In the genomic region with DNA sequence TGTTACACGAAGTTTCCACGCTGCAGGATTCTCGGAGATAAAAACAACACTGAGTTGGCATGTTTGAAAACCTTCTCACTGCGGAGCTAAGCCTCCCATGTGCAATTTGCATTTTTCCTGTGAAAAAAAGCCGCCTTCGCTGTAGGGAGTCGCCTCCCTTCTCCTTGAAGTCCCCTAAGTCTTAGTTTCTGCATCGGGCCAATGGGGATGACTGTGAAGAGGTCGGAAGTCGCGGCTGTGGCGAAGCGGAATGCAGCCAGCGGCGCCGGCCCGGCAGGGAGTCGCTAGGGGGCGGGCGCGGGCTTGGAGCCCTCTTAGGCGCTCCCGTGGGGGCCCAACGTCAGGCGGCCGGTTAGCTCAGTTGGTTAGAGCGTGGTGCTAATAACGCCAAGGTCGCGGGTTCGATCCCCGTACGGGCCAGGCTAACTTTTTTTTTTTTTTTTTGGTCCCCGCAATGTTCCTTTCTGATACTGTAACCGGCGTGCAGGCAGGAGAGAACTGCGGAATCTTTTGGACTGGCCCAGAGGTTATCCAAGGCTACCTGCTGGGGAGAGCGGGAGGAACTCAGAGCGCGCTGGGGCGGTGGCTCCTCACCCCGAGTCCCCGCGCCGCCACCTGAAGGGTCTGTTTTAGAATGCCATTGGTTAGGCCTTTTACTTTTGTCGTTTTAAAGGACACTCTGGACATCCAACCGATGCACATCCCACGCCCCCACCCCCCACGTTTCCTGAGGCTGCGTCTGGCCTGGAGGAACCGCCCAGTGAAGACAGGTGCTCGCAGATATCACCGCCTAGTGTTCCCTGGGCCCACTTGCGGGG, we compare ENCODE assay signal across 8 cellular contexts. TPM values are rescaled to one million over a fixed set of nuclear protein-coding genes. Genes with fewer than 3 reads are reported as not detected.
DNase-seq lines count a peak whose midpoint lies in the region; ATAC-seq and TF ChIP-seq lines count a peak whose summit lies in the region.

No MANE protein-coding gene starts in this region.

- CTCF ChIA-PET in activated B cell treated with CpG ODN at 0.5 μM for 24 hours (lab: Charles Lee): interaction anchor here (0.6 to 1.4 kb wide), 8 partner anchors 12 to 610 kb away, joined by 3 to 7 read pairs (median 3); a partner anchor contains a TSS

- no peaks in the 10 kb centered on the region for H3K9me3 Mint-ChIP-seq in activated B cell treated with CpG ODN at 0.5 μM for 24 hours

- no peaks in the 10 kb centered on the region for H3K27me3 Mint-ChIP-seq in activated B cell treated with CpG ODN at 0.5 μM for 24 hours

- peak overlapping the region; percentile 90 for H3K27ac ChIP-seq in caudate nucleus (ENCODE audit: low read depth, low read length)

- peaks cover 13% of the 10 kb centered on the region for H3K36me3 Mint-ChIP-seq in activated B cell treated with CpG ODN at 0.5 μM for 24 hours (ENCODE audit: low read depth)

- H3K4me3 Mint-ChIP-seq in activated B cell treated with CpG ODN at 0.5 μM for 24 hours: peak overlapping the region; percentile 96

- H3K4me3 ChIP-seq in AG10803 (ENCODE audit: low read length): peak overlapping the region; percentile 64

- ATAC-seq in GM19023 (IDR thresholded peaks at IDR 0.05; ENCODE audit: unreplicated experiment) (peak; percentile 40), HG03196 (IDR thresholded peaks at IDR 0.05; ENCODE audit: unreplicated experiment) (peak; percentile 68), activated B cell treated with CpG ODN at 0.5 μM for 24 hours (ENCODE audit: low read depth) (peak; percentile 71)

- H3K4me1 Mint-ChIP-seq in activated B cell treated with CpG ODN at 0.5 μM for 24 hours: peaks cover 63% of the 10 kb centered on the region

- TF ChIP-seq CTCF in AG10803 (conservative IDR thresholded peaks at IDR 0.05; ENCODE audit: low read length) (peak; percentile 66), activated B cell treated with CpG ODN at 0.5 μM for 24 hours (IDR thresholded peaks at IDR 0.05) (no peak)

- POLR2A ChIA-PET in activated B cell treated with CpG ODN at 0.5 μM for 24 hours (lab: Charles Lee): interaction anchor here (0.5 to 4.5 kb wide), 24 partner anchors 12 to 1399 kb away, joined by 3 to 28 read pairs (median 4); a partner anchor contains a TSS

- intact Hi-C loops in activated B cell treated with CpG ODN at 0.5 μM for 24 hours (cut with micrococcal nuclease): loop anchor here (1.0 to 10.0 kb wide), 7 partner anchors 95 to 1940 kb away; a partner anchor contains a TSS

- peak; percentile 91 for DNase-seq in AG10803 (ENCODE audit: low read depth)
- peak; percentile 79 for DNase-seq in NCI-H226
- DNase-seq in activated B cell treated with CpG ODN at 0.5 μM for 24 hours: peak; percentile 99
- peak in 60 of 61 donors; percentile 43 to 96 (median 90) for DNase-seq in caudate nucleus (lab: John Stamatoyannopoulos, UW)
- DNase-seq in iris pigment epithelial cell (ENCODE audit: low read depth): peak; percentile 90
- DNase-seq in stimulated activated CD4-positive, alpha-beta T cell treated with anti-CD3 and anti-CD28 coated beads, Interleukin-12 subunit alpha, Interleukin-12 subunit beta, amount 100 ng/mL, for 24 hours (ENCODE audit: low read depth in 2 of 2): peak; percentile 93 to 97

- H3K27ac Mint-ChIP-seq in activated B cell treated with CpG ODN at 0.5 μM for 24 hours: peak overlapping the region; percentile 89

RNA-seq across cellular contexts. Expression of a gene that starts 2.6 kb away (rescaled TPM):
- 17.1 and 17.6 TPM in 2 replicates for total RNA-seq in activated B cell treated with CpG ODN at 0.5 μM for 24 hours

RNA-seq across cellular contexts. Expression of a gene that starts 12.0 kb away (rescaled TPM):
- 1.8 and 3.1 TPM in 2 replicates for total RNA-seq in activated B cell treated with CpG ODN at 0.5 μM for 24 hours

RNA-seq across cellular contexts. Expression of a gene that starts 45.7 kb away (rescaled TPM):
- 48.6 and 57.5 TPM in 2 replicates for total RNA-seq in activated B cell treated with CpG ODN at 0.5 μM for 24 hours

RNA-seq across cellular contexts. Expression of a gene that starts 45.8 kb away (rescaled TPM):
- total RNA-seq in activated B cell treated with CpG ODN at 0.5 μM for 24 hours: 9.9 and 11.8 TPM in 2 replicates

Comparison
In these comparisons a context has a peak if more than half of its experiments do, and no peak if none do; other contexts are left out.
1. Peak in every context shown above with its lines: DNase-seq, ATAC-seq, H3K4me3 ChIP-seq and H3K27ac ChIP-seq.